In genomic region chr5:143985832-143986485, GRCh38 we compare ENCODE assay signal across 12 cellular contexts.
DNase-seq lines count a peak whose midpoint lies in the region; ATAC-seq, FAIRE-seq and TF ChIP-seq lines count a peak whose summit lies in the region.
"Had no signal": no experiment of that assay in that cellular context is flagged by ENCODE, and none has a peak within 500 bp of the region (broad histone marks: within the 10 kb centered on the region; RNA-seq: fewer than 3 reads in every experiment).

No MANE protein-coding gene starts in this region.

- no peak overlapping the region for H3K27ac Mint-ChIP-seq in activated naive CD8-positive, alpha-beta T cell treated with anti-CD3 and anti-CD28 coated beads for 36 hours
- H3K27ac Mint-ChIP-seq: B cell had no signal

- WGBS in A549 (ENCODE audit: missing lambda C conversion rate) = 68% methylated on average over 1 of the region's 1 CpG

- no peak for TF ChIP-seq EP300 in A549 (IDR thresholded peaks at IDR 0.05)

- H3K4me3 Mint-ChIP-seq in activated naive CD8-positive, alpha-beta T cell treated with anti-CD3 and anti-CD28 coated beads for 36 hours = no peak overlapping the region
- H3K4me3 Mint-ChIP-seq: B cell had no signal

- in situ Hi-C loops in astrocyte of the spinal cord (cut with HindIII; ENCODE audit: low sequenced_read_pairs) = no loop called here

- no peaks in the 10 kb centered on the region for H3K36me3 Mint-ChIP-seq in activated naive CD8-positive, alpha-beta T cell treated with anti-CD3 and anti-CD28 coated beads for 36 hours

- no peak overlapping the region for H3K27ac ChIP-seq in A549
- H3K27ac ChIP-seq: body of pancreas, skin epidermis had no signal

- peaks cover 2% of the 10 kb centered on the region for H3K4me1 Mint-ChIP-seq in activated naive CD8-positive, alpha-beta T cell treated with anti-CD3 and anti-CD28 coated beads for 36 hours
- H3K4me1 Mint-ChIP-seq: B cell had no signal

- peak overlapping the region; percentile 9; the same call in 1 of the 3 replicates for H3K4me2 ChIP-seq in A549

- no peak for TF ChIP-seq RAD21 in A549 (conservative IDR thresholded peaks at IDR 0.05 in 1 of 2, IDR thresholded peaks at IDR 0.05 in 1 of 2)

- FAIRE-seq in A549 (lab: Jason Lieb, UNC) = no peak
- FAIRE-seq: HepG2 had no signal

- POLR2A ChIA-PET in A549 (lab: Yijun Ruan, JAX) = interaction anchor here (1.6 kb wide), 1 partner anchor 582 kb away, joined by 3 read pairs; no protein-coding TSS in a partner anchor

- no peak for TF ChIP-seq POLR2A in A549 (IDR thresholded peaks at IDR 0.05; ENCODE audit: low read length)

- ATAC-seq in A549 = peak; percentile 24 to 64; a peak in 3 of 6 replicates
- ATAC-seq in GM19467 (IDR thresholded peaks at IDR 0.05; ENCODE audit: unreplicated experiment) = no peak
- ATAC-seq: body of pancreas, HepG2 had no signal

- CTCF ChIA-PET in A549 (lab: Yijun Ruan, JAX) = interaction anchor here (0.8 to 1.5 kb wide), 3 partner anchors 9 to 77 kb away, joined by 3 to 4 read pairs (median 3); no protein-coding TSS in a partner anchor

- H3K9me3 ChIP-seq in A549 = no peaks in the 10 kb centered on the region
- H3K9me3 ChIP-seq: body of pancreas had no signal

- no peaks in the 10 kb centered on the region for H3K9me3 Mint-ChIP-seq in activated naive CD8-positive, alpha-beta T cell treated with anti-CD3 and anti-CD28 coated beads for 36 hours

- peaks cover 6% of the 10 kb centered on the region; the same call in 1 of the 3 replicates for H3K4me1 ChIP-seq in A549
- H3K4me1 ChIP-seq: body of pancreas had no signal

- no peak for DNase-seq in A549 (ENCODE audit: low read depth in 1 of 2, low spot score in 1 of 2)
- DNase-seq in HPDE6-E6E7 (ENCODE audit: extremely low spot score) = peak; percentile 48
- peak; percentile 27 for DNase-seq in astrocyte of the spinal cord (ENCODE audit: low read depth, low spot score)
- peak; percentile 54 for DNase-seq in islet precursor cell
- no peak for DNase-seq in activated naive CD8-positive, alpha-beta T cell treated with anti-CD3 and anti-CD28 coated beads for 36 hours
- no peak for DNase-seq in NCI-H1436 treated with DMSO at 0.1 percent for 48 hours (lab: John Stamatoyannopoulos, UW)
- no peak for DNase-seq in HK-2 (ENCODE audit: unreplicated experiment)
- DNase-seq: body of pancreas had no signal

- TF ChIP-seq CTCF in A549 (IDR thresholded peaks at IDR 0.05) = no peak
- TF ChIP-seq CTCF in astrocyte of the spinal cord (IDR thresholded peaks at IDR 0.05; ENCODE audit: low read depth, low read length) = no peak

- no peak overlapping the region for H3K4me3 ChIP-seq in A549
- no peak overlapping the region for H3K4me3 ChIP-seq in astrocyte of the spinal cord (ENCODE audit: low read depth, low read length)
- H3K4me3 ChIP-seq: body of pancreas, skin epidermis had no signal

- peaks cover 13% of the 10 kb centered on the region for H3K27me3 Mint-ChIP-seq in activated naive CD8-positive, alpha-beta T cell treated with anti-CD3 and anti-CD28 coated beads for 36 hours
- H3K27me3 Mint-ChIP-seq: B cell had no signal

TF ChIP-seq in A549, 52 proteins besides CTCF, POLR2A, EP300 and RAD21:
- TF ChIP-seq KDM5A (IDR thresholded peaks at IDR 0.05) (no peak), CBX2 (IDR thresholded peaks at IDR 0.05; ENCODE audit: borderline replicate concordance, low read depth) (no peak), SMC3 (IDR thresholded peaks at IDR 0.05) (no peak), MYC (IDR thresholded peaks at IDR 0.05; ENCODE audit: borderline replicate concordance, low read length) (no peak)

Comparison
In these comparisons a context has a peak if more than half of its experiments do, and no peak if none do; other contexts are left out.
1. DNase-seq: peak in HPDE6-E6E7 (single experiment), astrocyte of the spinal cord (single experiment) and islet precursor cell (single experiment); none in A549 (0 of 2), activated naive CD8-positive, alpha-beta T cell treated with anti-CD3 and anti-CD28 coated beads for 36 hours (single experiment), NCI-H1436 treated with DMSO at 0.1 percent for 48 hours (single experiment) and HK-2 (single experiment).